In genomic region chr7:90621130-90621891, GRCh38 we compare ENCODE assay signal across 10 cellular contexts. TPM values are rescaled to one million over a fixed set of nuclear protein-coding genes. Genes with fewer than 3 reads are reported as not detected.
DNase-seq lines count a peak whose midpoint lies in the region; ATAC-seq lines count a peak whose summit lies in the region.
"Had no signal": no experiment of that assay in that cellular context is flagged by ENCODE, and none has a peak within 500 bp of the region (broad histone marks: within the 10 kb centered on the region; RNA-seq: fewer than 3 reads in every experiment).

No MANE protein-coding gene starts in this region.

- H3K79me2 ChIP-seq in mesendoderm (ENCODE audit: control insufficient read depth, insufficient read depth, low read length) = no peaks in the 10 kb centered on the region

- peak overlapping the region; percentile 5 for H3K27ac ChIP-seq in mesendoderm (ENCODE audit: low read depth, low read length)
- H3K27ac ChIP-seq: gastroesophageal sphincter had no signal

- WGBS in mesendoderm (ENCODE audit: extremely low coverage, insufficient coverage, low lambda C conversion rate) = no CpG with 5 or more reads among the region's 3 CpGs

- no peak overlapping the region for H2BK15ac ChIP-seq in mesendoderm (replicated peaks; ENCODE audit: low read depth)

- no peak overlapping the region for H4K8ac ChIP-seq in mesendoderm (ENCODE audit: low read depth, low read length)

- H3K4ac ChIP-seq in mesendoderm (ENCODE audit: low read depth, low read length) = no peak overlapping the region

- H3K4me2 ChIP-seq in mesendoderm (ENCODE audit: low read length) = no peak overlapping the region

- no peak overlapping the region for H3K9ac ChIP-seq in mesendoderm (ENCODE audit: low read length)

- no peak overlapping the region for H3K23ac ChIP-seq in mesendoderm (ENCODE audit: low read length)

- H3K18ac ChIP-seq in mesendoderm (ENCODE audit: low read length) = peak overlapping the region; percentile 10

- H2AK5ac ChIP-seq in mesendoderm (ENCODE audit: low read length) = no peak overlapping the region

- H2BK120ac ChIP-seq in mesendoderm (ENCODE audit: low read depth, low read length) = no peak overlapping the region

- H4K5ac ChIP-seq in mesendoderm (ENCODE audit: low read length) = no peak overlapping the region

- peak overlapping the region; percentile 43 for H3K56ac ChIP-seq in mesendoderm (ENCODE audit: low read length)

- no peak overlapping the region for H2BK5ac ChIP-seq in mesendoderm (ENCODE audit: low read length)

- no peaks in the 10 kb centered on the region for H3K79me1 ChIP-seq in mesendoderm (ENCODE audit: low read length)

- DNase-seq in MV-4-11 (lab: John Stamatoyannopoulos, UW) (peak; percentile 13), mesendoderm (no peak), ureter (ENCODE audit: low spot score) (no peak), NCI-H2196 treated with DMSO at 0.1 percent for 48 hours (lab: John Stamatoyannopoulos, UW; ENCODE audit: unreplicated experiment) (no peak)
- DNase-seq in stimulated activated CD4-positive, alpha-beta T cell treated with anti-CD3 and anti-CD28 coated beads, Interleukin-4, amount 100 ng/mL, for 4 hours = no peak
- DNase-seq in activated CD4-positive, alpha-beta T cell treated with anti-CD3 and anti-CD28 coated beads for 48 hours = no peak
- DNase-seq: SW 1271 had no signal

- peak; percentile 62 for ATAC-seq in GM18508 (IDR thresholded peaks at IDR 0.05; ENCODE audit: insufficient read depth, unreplicated experiment)
- ATAC-seq in HG02588 (IDR thresholded peaks at IDR 0.05; ENCODE audit: unreplicated experiment) = peak; percentile 83
- ATAC-seq: gastroesophageal sphincter had no signal

- no peak overlapping the region for H3K4me3 ChIP-seq in mesendoderm (ENCODE audit: low read length)
- H3K4me3 ChIP-seq: gastroesophageal sphincter had no signal

- peaks cover 21% of the 10 kb centered on the region for H3K4me1 ChIP-seq in mesendoderm (ENCODE audit: control insufficient read depth, low read depth, low read length)

- H3K36me3 ChIP-seq in mesendoderm (ENCODE audit: control insufficient read depth, insufficient read depth, low read length) = no peaks in the 10 kb centered on the region
- H3K36me3 ChIP-seq: gastroesophageal sphincter had no signal

- H3K27me3 ChIP-seq in mesendoderm (ENCODE audit: insufficient read depth, low read length, poor library complexity) = no peaks in the 10 kb centered on the region
- H3K27me3 ChIP-seq: gastroesophageal sphincter had no signal

RNA-seq across cellular contexts. Expression of gene CDK14, which starts 25.2 kb away (rescaled TPM):
- 16.3 TPM for polyA plus RNA-seq in mesendoderm (2013, experiment 1 of 2)
- 18.7 TPM for polyA plus RNA-seq in mesendoderm (2013, experiment 2 of 2)
- 23.5 TPM for total RNA-seq in ureter
